Comparison of ENCODE assay signal across 15 cellular contexts in genomic region chr2:181203412-181203811, GRCh38.
A peak's percentile ranks its signal among the peaks of the same experiment; 100 is the strongest.
DNase-seq lines count a peak whose midpoint lies in the region; ATAC-seq and TF ChIP-seq lines count a peak whose summit lies in the region.
"Had no signal": no experiment of that assay in that cellular context is flagged by ENCODE, and none has a peak within 500 bp of the region (broad histone marks: within the 10 kb centered on the region; RNA-seq: fewer than 3 reads in every experiment).

No MANE protein-coding gene starts in this region.

- H3K36me3 ChIP-seq in PC-9 (ENCODE audit: low read depth): no peaks in the 10 kb centered on the region

- peaks cover 16% of the 10 kb centered on the region for H3K4me1 ChIP-seq in PC-9 (replicated peaks; ENCODE audit: insufficient read depth)

- intact Hi-C loops in PC-9 (cut with micrococcal nuclease; ENCODE audit: unreplicated experiment): no loop called here

- POLR2A ChIA-PET in PC-9 (lab: Charles Lee; ENCODE audit: unreplicated experiment): no interaction called here

- CTCF ChIA-PET in PC-9 (lab: Charles Lee): no interaction called here

- no peak overlapping the region for H3K4me2 ChIP-seq in PC-9

- H3K79me2 ChIP-seq in PC-9 (ENCODE audit: low read depth): no peaks in the 10 kb centered on the region

- BruUV-seq in PC-9 (replicated peaks; lab: Mats Ljungman, UMichigan): no TSS peak

- H4K20me1 ChIP-seq in PC-9 (ENCODE audit: insufficient read depth): no peaks in the 10 kb centered on the region

- TF ChIP-seq CTCF in PC-9 (conservative IDR thresholded peaks at IDR 0.05): no peak

- H3K27ac ChIP-seq in PC-9 (peak overlapping the region; percentile 28; the same call in 1 of the 2 replicates), epithelial cell of prostate (no peak overlapping the region)

- H3K9me2 ChIP-seq in PC-9 (ENCODE audit: insufficient read depth): no peaks in the 10 kb centered on the region

- peak; percentile 76 for DNase-seq in Daoy (ENCODE audit: low read depth)
- peak; percentile 57 to 95 for DNase-seq in PC-9
- DNase-seq in epithelial cell of prostate (ENCODE audit: low read depth, low spot score): peak; percentile 58
- peak; percentile 58 for DNase-seq in myocyte (ENCODE audit: low read depth)
- DNase-seq in stimulated activated CD4-positive, alpha-beta T cell treated with anti-CD3 and anti-CD28 coated beads, Interleukin-12 subunit alpha, Interleukin-12 subunit beta, amount 100 ng/mL, for 4 hours: no peak
- no peak for DNase-seq in T-helper 2 cell
- DNase-seq in activated CD4-positive, alpha-beta T cell treated with anti-CD3 and anti-CD28 coated beads, Interleukin-2, amount 50 U/mL, for 4 hours: no peak
- DNase-seq: activated CD4-positive, alpha-beta T cell treated with anti-CD3 and anti-CD28 coated beads for 1 hour; activated effector memory CD4-positive, alpha-beta T cell treated with anti-CD3 and anti-CD28 coated beads, Interleukin-2, amount 50 U/mL, for 16 hours; dermis blood vessel endothelial cell; DMS 273 treated with DMSO at 0.1 percent for 48 hours; KG1; SHP77; stimulated activated naive CD4-positive, alpha-beta T cell had no signal

- peaks cover 25% of the 10 kb centered on the region; the same call in 1 of the 2 replicates for H3K9me3 ChIP-seq in PC-9 (ENCODE audit: insufficient read depth, low read depth)

- no peaks in the 10 kb centered on the region for H3K27me3 ChIP-seq in PC-9 (ENCODE audit: insufficient read depth, low read depth)

- H3F3A ChIP-seq in PC-9 (ENCODE audit: insufficient read depth, low read depth): peaks cover 7% of the 10 kb centered on the region; the same call in 1 of the 2 replicates

- no peak overlapping the region for H2AFZ ChIP-seq in PC-9

- no peak for ATAC-seq in GM19452 (IDR thresholded peaks at IDR 0.05; ENCODE audit: unreplicated experiment)

- no peak overlapping the region for H3K4me3 ChIP-seq in PC-9

Comparison
In these comparisons a context has a peak if more than half of its experiments do, and no peak if none do; other contexts are left out.
1. DNase-seq: peak in Daoy (single experiment), PC-9 (2 of 2), epithelial cell of prostate (single experiment) and myocyte (single experiment); none in stimulated activated CD4-positive, alpha-beta T cell treated with anti-CD3 and anti-CD28 coated beads, Interleukin-12 subunit alpha, Interleukin-12 subunit beta, amount 100 ng/mL, for 4 hours (single experiment), T-helper 2 cell (0 of 5) and activated CD4-positive, alpha-beta T cell treated with anti-CD3 and anti-CD28 coated beads, Interleukin-2, amount 50 U/mL, for 4 hours (0 of 2).